In the genomic region with DNA sequence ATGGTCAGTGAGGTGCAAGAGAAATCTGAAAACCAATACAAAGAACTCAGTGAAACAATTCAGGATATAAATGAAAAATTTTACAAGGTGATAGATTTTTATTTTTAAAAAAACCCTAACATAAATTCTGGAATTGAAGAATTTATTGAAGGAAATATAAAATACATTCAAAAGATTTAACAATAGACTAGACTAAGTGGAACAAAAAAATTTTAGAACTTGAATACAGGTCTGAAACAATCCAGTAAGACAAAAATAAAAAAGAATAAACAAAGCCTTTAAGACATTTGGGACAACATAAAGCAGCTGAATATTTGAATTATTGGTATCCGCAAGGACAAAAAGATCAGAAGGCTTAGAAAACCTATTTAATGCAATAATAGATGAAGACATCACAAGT, we compare ENCODE assay signal across 34 cellular contexts. TPM values are rescaled to one million over a fixed set of nuclear protein-coding genes. Genes with fewer than 3 reads are reported as not detected.
"Had no signal": no experiment of that assay in that cellular context is flagged by ENCODE, and none has a peak within 500 bp of the region (broad histone marks: within the 10 kb centered on the region; RNA-seq: fewer than 3 reads in every experiment).

No MANE protein-coding gene starts in this region.

- H3K27me3 ChIP-seq: adrenal gland, body of pancreas, brain microvascular endothelial cell, breast epithelium had no signal

- FAIRE-seq: astrocyte, TTC549 had no signal

- ATAC-seq: activated CD8-positive, alpha-beta T cell treated with anti-CD3 and anti-CD28 coated beads for 36 hours; activated naive CD4-positive, alpha-beta T cell treated with anti-CD3 and anti-CD28 coated beads, Interleukin-2, amount 50 U/mL, for 72 hours; activated T-cell treated with anti-CD3 and anti-CD28 coated beads, Interleukin-2, amount 50 U/mL, for 4 hours; activated T-cell treated with anti-CD3 and anti-CD28 coated beads, Interleukin-2, amount 50 U/mL, for 72 hours; activated T-helper 17 cell treated with anti-CD3 and anti-CD28 coated beads, Interleukin-2, amount 50 U/mL, for 72 hours; body of pancreas had no signal

- DNase-seq: activated B cell treated with CpG ODN at 0.5 μM for 24 hours; activated CD4-positive, alpha-beta memory T cell treated with anti-CD3 and anti-CD28 coated beads for 36 hours; activated CD4-positive, alpha-beta T cell treated with anti-CD3 and anti-CD28 coated beads for 4 hours; activated CD4-positive, alpha-beta T cell treated with anti-CD3 and anti-CD28 coated beads, Interleukin-2, amount 10 ng/mL, durations not matched to agents 24 days and 14 days; activated CD4-positive, alpha-beta T cell treated with anti-CD3 and anti-CD28 coated beads, Interleukin-2, amount 50 U/mL, for 1 hour; activated CD4-positive, alpha-beta T cell treated with anti-CD3 and anti-CD28 coated beads, Interleukin-2, amount 50 U/mL, for 4 hours; activated CD4-positive, CD25-positive, alpha-beta regulatory T cell treated with anti-CD3 and anti-CD28 coated beads, Interleukin-2, amount 50 U/mL, for 72 hours; activated CD8-positive, alpha-beta memory T cell treated with anti-CD3 and anti-CD28 coated beads, Interleukin-2, amount 50 U/mL, for 4 hours; activated CD8-positive, alpha-beta T cell treated with anti-CD3 and anti-CD28 coated beads for 36 hours; activated effector memory CD4-positive, alpha-beta T cell treated with anti-CD3 and anti-CD28 coated beads, Interleukin-2, amount 50 U/mL, for 16 hours; activated gamma-delta T cell treated with Interleukin-2 at 50 U/mL for 16 hours; activated naive CD4-positive, alpha-beta T cell; activated naive CD4-positive, alpha-beta T cell treated with anti-CD3 and anti-CD28 coated beads for 36 hours; activated naive CD4-positive, alpha-beta T cell treated with anti-CD3 and anti-CD28 coated beads, Interleukin-2, amount 50 U/mL, for 16 hours; activated naive CD8-positive, alpha-beta T cell treated with anti-CD3 and anti-CD28 coated beads for 36 hours; activated T-cell treated with anti-CD3 and anti-CD28 coated beads for 4 hours; activated T-cell treated with anti-CD3 and anti-CD28 coated beads, Interleukin-2, amount 50 U/mL, for 1 hour; activated T-cell treated with anti-CD3 and anti-CD28 coated beads, Interleukin-2, amount 50 U/mL, for 4 hours; activated T-cell treated with anti-CD3 and anti-CD28 coated beads, Interleukin-2, amount 50 U/mL, for 72 hours; adrenal gland; amniotic stem cell; aorta; body of pancreas; brain microvascular endothelial cell; central memory CD4-positive, alpha-beta T cell; T-helper 1 cell; T-helper 2 cell; T-helper 9 cell had no signal

- H3K27ac ChIP-seq: adrenal gland, body of pancreas, brain microvascular endothelial cell, breast epithelium, VCaP had no signal

- H3K4me1 ChIP-seq: adrenal gland, body of pancreas, breast epithelium had no signal

- H3K9me3 ChIP-seq: adrenal gland, body of pancreas had no signal

- H3K4me3 ChIP-seq: adrenal gland, body of pancreas, breast epithelium had no signal

- H3K36me3 ChIP-seq: adrenal gland, brain microvascular endothelial cell, breast epithelium had no signal

RNA-seq across cellular contexts. Expression of gene NRGN, which starts 57.3 kb away (rescaled TPM):
- total RNA-seq: body of pancreas had no signal
